21 cellular contexts compared by ENCODE assay signal in the genomic region with DNA sequence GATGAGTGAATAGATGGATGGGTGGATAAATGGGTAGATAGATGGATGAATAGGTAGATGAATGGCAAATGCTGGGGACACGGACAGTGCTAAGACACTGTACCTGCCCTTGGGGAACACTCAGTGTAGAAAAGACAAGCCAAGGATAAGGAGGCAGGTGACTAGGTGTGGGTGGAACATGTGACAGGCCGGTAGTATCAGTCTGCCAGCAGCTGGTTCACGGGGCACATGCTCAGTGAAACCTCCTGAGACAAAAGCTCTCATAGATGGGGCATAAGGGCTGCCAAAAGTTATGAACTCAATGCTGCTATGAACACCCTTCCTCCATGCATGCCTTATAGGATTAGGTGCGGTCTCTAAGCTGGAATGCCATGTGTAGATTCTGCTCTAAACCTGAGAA.
DNase-seq lines count a peak whose midpoint lies in the region; ATAC-seq, FAIRE-seq and TF ChIP-seq lines count a peak whose summit lies in the region.
"Had no signal": no experiment of that assay in that cellular context is flagged by ENCODE, and none has a peak within 500 bp of the region (broad histone marks: within the 10 kb centered on the region; RNA-seq: fewer than 3 reads in every experiment).

No MANE protein-coding gene starts in this region.

- H3K4me3 Mint-ChIP-seq in T-helper 17 cell (peak overlapping the region; percentile 0), neural progenitor cell (no peak overlapping the region), T-cell (no peak overlapping the region)
- H3K4me3 Mint-ChIP-seq: CD4-positive, alpha-beta memory T cell had no signal

- H3K4me2 ChIP-seq in BLaER1 (peak overlapping the region; percentile 45), neural progenitor cell (no peak overlapping the region)
- H3K4me2 ChIP-seq: A549 had no signal

- CTCF ChIA-PET in T-cell (lab: Charles Lee) = no interaction called here

- H3K36me3 Mint-ChIP-seq in T-helper 17 cell (ENCODE audit: low read depth) (no peaks in the 10 kb centered on the region), neural progenitor cell (no peaks in the 10 kb centered on the region), T-cell (no peaks in the 10 kb centered on the region)
- H3K36me3 Mint-ChIP-seq: CD4-positive, alpha-beta memory T cell had no signal

- ATAC-seq in T-helper 17 cell (no peak), GM18907 (IDR thresholded peaks at IDR 0.05; ENCODE audit: unreplicated experiment) (no peak), T-cell (replicated peaks in 1 of 4) (no peak)
- ATAC-seq: A549, HCT116 had no signal

- H2AFZ ChIP-seq in neural progenitor cell (replicated peaks) = no peak overlapping the region

- H3K9me3 ChIP-seq in BLaER1 = no peaks in the 10 kb centered on the region
- no peaks in the 10 kb centered on the region for H3K9me3 ChIP-seq in T-helper 17 cell (ENCODE audit: control insufficient read depth, low read length, poor library complexity, severe bottlenecking)
- no peaks in the 10 kb centered on the region for H3K9me3 ChIP-seq in neural progenitor cell (ENCODE audit: low read depth)
- H3K9me3 ChIP-seq: A549, Caco-2, MG63, Peyer's patch, SJSA1 had no signal

- DNase-seq in GM18507 (ENCODE audit: extremely low spot score, insufficient read length, low read depth) (no peak), T-helper 17 cell (no peak), neural progenitor cell (ENCODE audit: low spot score) (no peak), mesenteric fat pad (ENCODE audit: low spot score) (no peak), SHP77 (lab: John Stamatoyannopoulos, UW) (no peak), T-cell (no peak)
- DNase-seq: Caco-2; CD4-positive, alpha-beta memory T cell; MG63; NCI-H1048; NCI-H1417 treated with DMSO at 0.1 percent for 48 hours; NCI-H187; NCI-H510A had no signal

- no peak for TF ChIP-seq CTCF in neural progenitor cell (IDR thresholded peaks at IDR 0.05)

- H3K9ac ChIP-seq in BLaER1 (no peak overlapping the region), neural progenitor cell (no peak overlapping the region)

- H3K79me2 ChIP-seq in neural progenitor cell (ENCODE audit: low read depth) = no peaks in the 10 kb centered on the region

- no peaks in the 10 kb centered on the region for H3F3A ChIP-seq in neural progenitor cell (ENCODE audit: low read depth)

- H3K4me1 ChIP-seq in BLaER1 (peaks cover 100% of the 10 kb centered on the region), neural progenitor cell (no peaks in the 10 kb centered on the region)
- H3K4me1 ChIP-seq: A549, Caco-2, Peyer's patch, SJSA1 had no signal

- H3K4me1 Mint-ChIP-seq in T-helper 17 cell (no peaks in the 10 kb centered on the region), neural progenitor cell (peaks cover 18% of the 10 kb centered on the region), T-cell (peaks cover 0 to 5% (median 0%) of the 10 kb centered on the region in 3 donors)
- H3K4me1 Mint-ChIP-seq: CD4-positive, alpha-beta memory T cell had no signal

- H4K20me1 ChIP-seq in BLaER1 = no peaks in the 10 kb centered on the region
- H4K20me1 ChIP-seq in neural progenitor cell (ENCODE audit: low read depth) = no peaks in the 10 kb centered on the region

- H3K9me3 Mint-ChIP-seq in neural progenitor cell = no peaks in the 10 kb centered on the region
- no peaks in the 10 kb centered on the region for H3K9me3 Mint-ChIP-seq in T-cell
- H3K9me3 Mint-ChIP-seq: CD4-positive, alpha-beta memory T cell had no signal

- peak; percentile 12 for FAIRE-seq in GM18507 (lab: Jason Lieb, UNC)
- FAIRE-seq: A549, G401.6, H1 had no signal

- H3K36me3 ChIP-seq in BLaER1 = no peaks in the 10 kb centered on the region
- H3K36me3 ChIP-seq in neural progenitor cell = no peaks in the 10 kb centered on the region
- H3K36me3 ChIP-seq: MG63, Peyer's patch, SJSA1 had no signal

- H3K27ac Mint-ChIP-seq in T-helper 17 cell = no peak overlapping the region
- peak overlapping the region; percentile 13 for H3K27ac Mint-ChIP-seq in neural progenitor cell
- no peak overlapping the region for H3K27ac Mint-ChIP-seq in T-cell

- POLR2A ChIA-PET in T-cell (lab: Charles Lee) = no interaction called here

- H3K27me3 Mint-ChIP-seq in T-helper 17 cell = peaks cover 23% of the 10 kb centered on the region
- peaks cover 2% of the 10 kb centered on the region for H3K27me3 Mint-ChIP-seq in neural progenitor cell (ENCODE audit: insufficient read depth, low read depth)
- H3K27me3 Mint-ChIP-seq in T-cell = no peaks in the 10 kb centered on the region

- H3K4me3 ChIP-seq in BLaER1 (no peak overlapping the region), neural progenitor cell (no peak overlapping the region)
- H3K4me3 ChIP-seq: A549, MG63, Peyer's patch, SJSA1 had no signal

- H3K27me3 ChIP-seq in BLaER1 = no peaks in the 10 kb centered on the region
- H3K27me3 ChIP-seq in neural progenitor cell = no peaks in the 10 kb centered on the region
- H3K27me3 ChIP-seq: MG63, Peyer's patch had no signal

- no peak overlapping the region for H3K27ac ChIP-seq in BLaER1
- no peak overlapping the region for H3K27ac ChIP-seq in neural progenitor cell
- H3K27ac ChIP-seq: A549, Peyer's patch, SJSA1 had no signal
